15 cellular contexts compared by ENCODE assay signal in genomic region chr2:15385184-15385583, GRCh38.
"Had no signal": no experiment of that assay in that cellular context is flagged by ENCODE, and none has a peak within 500 bp of the region (broad histone marks: within the 10 kb centered on the region; RNA-seq: fewer than 3 reads in every experiment).

No MANE protein-coding gene starts in this region.

- ATAC-seq: activated T-cell treated with anti-CD3 and anti-CD28 coated beads, Interleukin-2, amount 50 U/mL, for 4 hours; heart right ventricle; left cardiac atrium; natural killer cell had no signal

- DNase-seq: activated CD4-positive, alpha-beta T cell treated with anti-CD3 and anti-CD28 coated beads for 4 hours; activated CD4-positive, alpha-beta T cell treated with anti-CD3 and anti-CD28 coated beads, Interleukin-2, amount 50 U/mL, for 48 hours; activated CD4-positive, CD25-positive, alpha-beta regulatory T cell; activated CD8-positive, alpha-beta memory T cell treated with anti-CD3 and anti-CD28 coated beads, Interleukin-2, amount 50 U/mL, for 48 hours; activated naive CD4-positive, alpha-beta T cell treated with Interleukin-2 at 50 U/mL for 16 hours; activated T-cell treated with anti-CD3 and anti-CD28 coated beads, Interleukin-2, amount 50 U/mL, for 4 hours; amygdala; heart right ventricle; islet precursor cell; left cardiac atrium; midbrain; natural killer cell; sigmoid colon; stimulated activated CD4-positive, alpha-beta T cell treated with anti-CD3 and anti-CD28 coated beads, Interleukin-15, amount 100 ng/mL, for 24 hours; stimulated activated naive CD4-positive, alpha-beta T cell had no signal
